Comparison of ENCODE assay signal across 18 cellular contexts in genomic region chr1:23506376-23507107, GRCh38. TPM values are rescaled to one million over a fixed set of nuclear protein-coding genes. Genes with fewer than 3 reads are reported as not detected.
DNase-seq lines count a peak whose midpoint lies in the region; TF ChIP-seq lines count a peak whose summit lies in the region.
"Had no signal": no experiment of that assay in that cellular context is flagged by ENCODE, and none has a peak within 500 bp of the region (broad histone marks: within the 10 kb centered on the region; RNA-seq: fewer than 3 reads in every experiment).

No MANE protein-coding gene starts in this region.

- CTCF ChIA-PET in OCI-LY7 (lab: Charles Lee; ENCODE audit: unreplicated experiment), result no interaction called here

- no peak overlapping the region for H4K91ac ChIP-seq in trophoblast cell (ENCODE audit: low read depth, low read length)

- WGBS in trophoblast cell (ENCODE audit: extremely low coverage, insufficient coverage, insufficient read length), result no CpG with 5 or more reads among the region's 13 CpGs

- H3K27ac ChIP-seq in breast epithelium (no peak overlapping the region), OCI-LY7 (ENCODE audit: low read depth, low read length, poor library complexity, severe bottlenecking) (peak overlapping the region; percentile 22), trophoblast cell (ENCODE audit: low read depth, low read length) (no peak overlapping the region)
- H3K27ac ChIP-seq: GM23248 had no signal

- H3K79me2 ChIP-seq in OCI-LY7 (ENCODE audit: insufficient read depth, low read depth, low read length) (no peaks in the 10 kb centered on the region; the same call in 1 of the 2 replicates), trophoblast cell (ENCODE audit: control insufficient read depth, insufficient read depth, low read length, poor library complexity) (no peaks in the 10 kb centered on the region)

- H3K9me3 ChIP-seq in breast epithelium (no peaks in the 10 kb centered on the region), OCI-LY7 (ENCODE audit: low read length) (no peaks in the 10 kb centered on the region), trophoblast cell (ENCODE audit: insufficient read depth, low read depth, low read length) (no peaks in the 10 kb centered on the region)
- H3K9me3 ChIP-seq: Caco-2 had no signal

- H3K27ac Mint-ChIP-seq in activated T-helper 2 cell treated with anti-CD3 and anti-CD28 coated beads, Interferon-gamma antibody, Interleukin-2, Interleukin-4, amounts not matched to agents 10 μg/mL and 5 μg/mL and 100 μg/mL, durations not matched to agents 14 hours and 24 hours and 36 hours, result peak overlapping the region; percentile 22

- H4K12ac ChIP-seq in trophoblast cell (ENCODE audit: low read depth, low read length), result no peak overlapping the region

- no peak overlapping the region for H3K9ac ChIP-seq in trophoblast cell (ENCODE audit: low read length)
- H3K9ac ChIP-seq: GM23248 had no signal

- no peaks in the 10 kb centered on the region for H3K36me3 ChIP-seq in breast epithelium
- H3K36me3 ChIP-seq in OCI-LY7 (ENCODE audit: insufficient read depth, low read length), result peaks cover 68% of the 10 kb centered on the region
- no peaks in the 10 kb centered on the region for H3K36me3 ChIP-seq in trophoblast cell (ENCODE audit: control insufficient read depth in 1 of 2, insufficient read depth in 2 of 2, low read length in 2 of 2)

- H3K4ac ChIP-seq in trophoblast cell (ENCODE audit: low read depth, low read length), result no peak overlapping the region

- H4K20me1 ChIP-seq in OCI-LY7 (ENCODE audit: insufficient read depth, low read length), result no peaks in the 10 kb centered on the region

- no peak overlapping the region for H4K8ac ChIP-seq in trophoblast cell (ENCODE audit: low read depth, low read length)

- intact Hi-C loops in breast epithelium (cut with DNase I; ENCODE audit: low total_unique reads), result no loop called here
- intact Hi-C loops in OCI-LY7 (cut with micrococcal nuclease; ENCODE audit: unreplicated experiment), result no loop called here
- intact Hi-C loops in activated T-helper 2 cell treated with anti-CD3 and anti-CD28 coated beads, Interferon-gamma antibody, Interleukin-2, Interleukin-4, amounts not matched to agents 10 μg/mL and 5 μg/mL and 100 μg/mL, durations not matched to agents 14 hours and 24 hours and 36 hours (cut with micrococcal nuclease), result no loop called here

- H3K27me3 Mint-ChIP-seq in activated T-helper 2 cell treated with anti-CD3 and anti-CD28 coated beads, Interferon-gamma antibody, Interleukin-2, Interleukin-4, amounts not matched to agents 10 μg/mL and 5 μg/mL and 100 μg/mL, durations not matched to agents 14 hours and 24 hours and 36 hours (ENCODE audit: low read depth), result peaks cover 3% of the 10 kb centered on the region

- H3K27me3 ChIP-seq in breast epithelium (no peaks in the 10 kb centered on the region), trophoblast cell (ENCODE audit: insufficient read depth, low read length) (no peaks in the 10 kb centered on the region)

- in situ Hi-C loops in T47D (cut with HindIII; ENCODE audit: low pct_unique_long_range_greater_than_20kb, low sequenced_read_pairs), result no loop called here

- no peak overlapping the region for H3K18ac ChIP-seq in trophoblast cell (ENCODE audit: low read length)

- H3K79me1 ChIP-seq in trophoblast cell (ENCODE audit: low read length), result no peaks in the 10 kb centered on the region

- H3K9me2 ChIP-seq in OCI-LY7 (ENCODE audit: insufficient read depth, low read length), result no peaks in the 10 kb centered on the region

- H3K4me3 Mint-ChIP-seq in activated T-helper 2 cell treated with anti-CD3 and anti-CD28 coated beads, Interferon-gamma antibody, Interleukin-2, Interleukin-4, amounts not matched to agents 10 μg/mL and 5 μg/mL and 100 μg/mL, durations not matched to agents 14 hours and 24 hours and 36 hours (ENCODE audit: low read depth), result no peak overlapping the region
- H3K4me3 Mint-ChIP-seq: CD4-positive, CD25-positive, alpha-beta regulatory T cell had no signal

- H2AFZ ChIP-seq in OCI-LY7 (ENCODE audit: low read length) (no peak overlapping the region), trophoblast cell (ENCODE audit: insufficient read depth, low read length, poor library complexity) (no peak overlapping the region)
- H2AFZ ChIP-seq: GM23248 had no signal

- H3K4me1 ChIP-seq in breast epithelium (no peaks in the 10 kb centered on the region), OCI-LY7 (ENCODE audit: insufficient read depth, low read length, poor library complexity, severe bottlenecking) (no peaks in the 10 kb centered on the region), trophoblast cell (ENCODE audit: control insufficient read depth in 1 of 2, insufficient read depth in 2 of 2, low read length in 2 of 2) (peaks cover 8 to 11% of the 10 kb centered on the region in 2 experiments)
- H3K4me1 ChIP-seq: Caco-2 had no signal

- no peak for TF ChIP-seq POLR2A in breast epithelium (IDR thresholded peaks at IDR 0.05)

- no peak overlapping the region for H3K14ac ChIP-seq in trophoblast cell (ENCODE audit: low read length)

- no peak overlapping the region for H2AK5ac ChIP-seq in trophoblast cell (ENCODE audit: low read length)

- DNase-seq in T47D (ENCODE audit: low read depth in 1 of 2, low spot score in 1 of 2) (peak; percentile 36 to 71), breast epithelium (ENCODE audit: low spot score in 2 of 2) (no peak), OCI-LY7 (ENCODE audit: low spot score) (no peak), trophoblast cell (peak; percentile 89 to 94), AG08395 (ENCODE audit: low spot score) (no peak), medulla oblongata (ENCODE audit: extremely low spot score) (no peak), hepatic stellate cell (ENCODE audit: low spot score) (no peak)
- DNase-seq in activated T-helper 2 cell treated with anti-CD3 and anti-CD28 coated beads, Interferon-gamma antibody, Interleukin-2, Interleukin-4, amounts not matched to agents 10 μg/mL and 5 μg/mL and 100 μg/mL, durations not matched to agents 14 hours and 24 hours and 36 hours (ENCODE audit: low spot score), result no peak
- DNase-seq: Caco-2; CD4-positive, CD25-positive, alpha-beta regulatory T cell; GF-D8; GM23248; HCEC 1CT; NCI-H1105 treated with DMSO at 0.1 percent for 48 hours; NCI-H1694; NCI-H2081 treated with DMSO at 0.1 percent for 48 hours; NCI-H446 treated with DMSO at 0.1 percent for 48 hours; SHP77 treated with DMSO at 0.1 percent for 48 hours had no signal

- no peak overlapping the region for H2BK120ac ChIP-seq in trophoblast cell (ENCODE audit: insufficient read depth, low read length, poor library complexity)

- TSS peak; percentile 61 for BruUV-seq in OCI-LY7 (replicated peaks; lab: Mats Ljungman, UMichigan)

- no peak overlapping the region for H2BK12ac ChIP-seq in trophoblast cell (ENCODE audit: low read length)

- H3K4me2 ChIP-seq in OCI-LY7 (ENCODE audit: low read length) (no peak overlapping the region), trophoblast cell (ENCODE audit: low read length) (no peak overlapping the region)

- no peak overlapping the region for H2BK5ac ChIP-seq in trophoblast cell (ENCODE audit: low read depth, low read length, poor library complexity)

- no peak for TF ChIP-seq CTCF in breast epithelium (IDR thresholded peaks at IDR 0.05)
- TF ChIP-seq CTCF in OCI-LY7 (conservative IDR thresholded peaks at IDR 0.05; ENCODE audit: low read length), result no peak

- no peak overlapping the region for H3K23ac ChIP-seq in trophoblast cell (ENCODE audit: low read length)

- H3K4me1 Mint-ChIP-seq in activated T-helper 2 cell treated with anti-CD3 and anti-CD28 coated beads, Interferon-gamma antibody, Interleukin-2, Interleukin-4, amounts not matched to agents 10 μg/mL and 5 μg/mL and 100 μg/mL, durations not matched to agents 14 hours and 24 hours and 36 hours (ENCODE audit: low read depth), result no peaks in the 10 kb centered on the region

- POLR2A ChIA-PET in OCI-LY7 (lab: Charles Lee), result interaction anchor here (0.6 to 1.3 kb wide), 4 partner anchors 8 to 167 kb away, joined by 3 to 6 read pairs (median 4); no protein-coding TSS in a partner anchor

- peaks cover 45% of the 10 kb centered on the region for H3K36me3 Mint-ChIP-seq in activated T-helper 2 cell treated with anti-CD3 and anti-CD28 coated beads, Interferon-gamma antibody, Interleukin-2, Interleukin-4, amounts not matched to agents 10 μg/mL and 5 μg/mL and 100 μg/mL, durations not matched to agents 14 hours and 24 hours and 36 hours (ENCODE audit: low read depth)
- H3K36me3 Mint-ChIP-seq: CD4-positive, CD25-positive, alpha-beta regulatory T cell had no signal

- H3K4me3 ChIP-seq in breast epithelium (no peak overlapping the region), OCI-LY7 (ENCODE audit: low read depth, low read length, poor library complexity, severe bottlenecking) (no peak overlapping the region), trophoblast cell (ENCODE audit: low read depth, low read length) (no peak overlapping the region)
- H3K4me3 ChIP-seq: GM23248 had no signal

- no peaks in the 10 kb centered on the region for H3K9me3 Mint-ChIP-seq in activated T-helper 2 cell treated with anti-CD3 and anti-CD28 coated beads, Interferon-gamma antibody, Interleukin-2, Interleukin-4, amounts not matched to agents 10 μg/mL and 5 μg/mL and 100 μg/mL, durations not matched to agents 14 hours and 24 hours and 36 hours

RNA-seq across cellular contexts. Expression of gene ASAP3, which starts 22.6 kb away (rescaled TPM):
- 10 to 100 TPM; 47.7 to 61.6 (median 54.9) TPM for total RNA-seq in breast epithelium
- total RNA-seq in OCI-LY7 (2014; rRNA removed; shearing (Covaris generic)), result 5.4 and 5.9 TPM in 2 replicates
- 14.9 and 18.0 TPM in 2 replicates for total RNA-seq in OCI-LY7 (2022)
- total RNA-seq in activated T-helper 2 cell treated with anti-CD3 and anti-CD28 coated beads, Interferon-gamma antibody, Interleukin-2, Interleukin-4, amounts not matched to agents 10 μg/mL and 5 μg/mL and 100 μg/mL, durations not matched to agents 14 hours and 24 hours and 36 hours, result 0.48 TPM in 1 of 2 replicates, not detected in the other
- 12.8 and 13.6 TPM in 2 replicates for polyA plus RNA-seq in trophoblast cell (2013)

RNA-seq across cellular contexts. Expression of gene E2F2, which starts 24.5 kb away (rescaled TPM):
- total RNA-seq in breast epithelium (under 1 TPM; under 0.01 to 0.73 (median 0.33) TPM), OCI-LY7 (2022) (212 and 224 TPM in 2 replicates)
- total RNA-seq in OCI-LY7 (2014; rRNA removed; shearing (Covaris generic)), result 176 and 203 TPM in 2 replicates
- total RNA-seq in activated T-helper 2 cell treated with anti-CD3 and anti-CD28 coated beads, Interferon-gamma antibody, Interleukin-2, Interleukin-4, amounts not matched to agents 10 μg/mL and 5 μg/mL and 100 μg/mL, durations not matched to agents 14 hours and 24 hours and 36 hours, result 17.2 and 18.6 TPM in 2 replicates
- polyA plus RNA-seq in trophoblast cell (2013), result 1.2 and 1.3 TPM in 2 replicates

RNA-seq across cellular contexts. Expression of gene ID3, which starts 52.8 kb away (rescaled TPM):
- total RNA-seq in breast epithelium (100 to 1,000 TPM in 1 of 3 donors, 10 to 100 TPM in 2; 79.9 to 133 (median 90.9) TPM), OCI-LY7 (2022) (621 and 629 TPM in 2 replicates)
- total RNA-seq in OCI-LY7 (2014; rRNA removed; shearing (Covaris generic)), result 1,286 and 1,658 TPM in 2 replicates
- 24.7 and 26.9 TPM in 2 replicates for total RNA-seq in activated T-helper 2 cell treated with anti-CD3 and anti-CD28 coated beads, Interferon-gamma antibody, Interleukin-2, Interleukin-4, amounts not matched to agents 10 μg/mL and 5 μg/mL and 100 μg/mL, durations not matched to agents 14 hours and 24 hours and 36 hours
- polyA plus RNA-seq in trophoblast cell (2013), result 335 and 340 TPM in 2 replicates

Comparison
In these comparisons a context has a peak if more than half of its experiments do, and no peak if none do; other contexts are left out.
1. DNase-seq: peak in T47D (2 of 2) and trophoblast cell (2 of 2); none in breast epithelium (0 of 2), OCI-LY7 (single experiment), activated T-helper 2 cell treated with anti-CD3 and anti-CD28 coated beads, Interferon-gamma antibody, Interleukin-2, Interleukin-4, amounts not matched to agents 10 μg/mL and 5 μg/mL and 100 μg/mL, durations not matched to agents 14 hours and 24 hours and 36 hours (single experiment), AG08395 (single experiment), medulla oblongata (single experiment) and hepatic stellate cell (single experiment).
2. RNA of gene ID3, which starts 52.8 kb away (total RNA-seq): 621 to 1,658 TPM in OCI-LY7; 79.9 to 133 TPM in breast epithelium and 24.7 to 26.9 TPM in activated T-helper 2 cell treated with anti-CD3 and anti-CD28 coated beads, Interferon-gamma antibody, Interleukin-2, Interleukin-4, amounts not matched to agents 10 μg/mL and 5 μg/mL and 100 μg/mL, durations not matched to agents 14 hours and 24 hours and 36 hours; every median in the first group is over 4 times any median in the second.